Comparison of ENCODE assay signal across 12 cellular contexts in genomic region chr17:19897901-19898300, GRCh38. TPM values are rescaled to one million over a fixed set of nuclear protein-coding genes. Genes with fewer than 3 reads are reported as not detected.
DNase-seq lines count a peak whose midpoint lies in the region; ATAC-seq lines count a peak whose summit lies in the region.
"Had no signal": no experiment of that assay in that cellular context is flagged by ENCODE, and none has a peak within 500 bp of the region (broad histone marks: within the 10 kb centered on the region; RNA-seq: fewer than 3 reads in every experiment).

No MANE protein-coding gene starts in this region.

- H3K27ac Mint-ChIP-seq in stimulated activated naive CD8-positive, alpha-beta T cell treated with anti-CD3 and anti-CD28 coated beads, Interleukin-15, amount 100 ng/mL, for 72 hours, result no peak overlapping the region
- H3K27ac Mint-ChIP-seq in activated T-helper 17 cell treated with anti-CD3 and anti-CD28 coated beads, Interleukin-2, amount 50 U/mL, for 72 hours, result no peak overlapping the region
- H3K27ac Mint-ChIP-seq in activated naive CD8-positive, alpha-beta T cell treated with anti-CD3 and anti-CD28 coated beads, Interleukin-2, amount 50 U/mL, for 24 hours, result no peak overlapping the region
- H3K27ac Mint-ChIP-seq: T-helper 2 cell treated with Interferon-gamma antibody and Interleukin-4, amounts not matched to agents 5 μg/mL and 100 μg/mL, for 36 hours had no signal

- ATAC-seq in stimulated activated naive CD8-positive, alpha-beta T cell treated with anti-CD3 and anti-CD28 coated beads, Interleukin-15, amount 100 ng/mL, for 72 hours, result peak; percentile 23
- no peak for ATAC-seq in stimulated activated naive CD8-positive, alpha-beta T cell treated with anti-CD3 and anti-CD28 coated beads, Interleukin-15, Interleukin-2, amounts not matched to agents 100 U/mL and 50 U/mL, for 24 hours
- peak; percentile 28 for ATAC-seq in activated T-helper 17 cell treated with anti-CD3 and anti-CD28 coated beads, Interleukin-2, amount 50 U/mL, for 72 hours (replicated peaks)
- ATAC-seq in GM21367 (IDR thresholded peaks at IDR 0.05; ENCODE audit: unreplicated experiment) (no peak), GM21528 (IDR thresholded peaks at IDR 0.05; ENCODE audit: low FRiP score, unreplicated experiment) (no peak)
- ATAC-seq in activated naive CD8-positive, alpha-beta T cell treated with anti-CD3 and anti-CD28 coated beads, Interleukin-2, amount 50 U/mL, for 24 hours, result no peak

- no peaks in the 10 kb centered on the region for H3K9me3 Mint-ChIP-seq in stimulated activated naive CD8-positive, alpha-beta T cell treated with anti-CD3 and anti-CD28 coated beads, Interleukin-15, amount 100 ng/mL, for 72 hours
- H3K9me3 Mint-ChIP-seq in activated T-helper 17 cell treated with anti-CD3 and anti-CD28 coated beads, Interleukin-2, amount 50 U/mL, for 72 hours, result no peaks in the 10 kb centered on the region
- H3K9me3 Mint-ChIP-seq in activated naive CD8-positive, alpha-beta T cell treated with anti-CD3 and anti-CD28 coated beads, Interleukin-2, amount 50 U/mL, for 24 hours, result no peaks in the 10 kb centered on the region
- H3K9me3 Mint-ChIP-seq: central memory CD8-positive, alpha-beta T cell; T-helper 2 cell treated with Interferon-gamma antibody and Interleukin-4, amounts not matched to agents 5 μg/mL and 100 μg/mL, for 36 hours had no signal

- no peaks in the 10 kb centered on the region for H3K27me3 Mint-ChIP-seq in stimulated activated naive CD8-positive, alpha-beta T cell treated with anti-CD3 and anti-CD28 coated beads, Interleukin-15, amount 100 ng/mL, for 72 hours
- no peaks in the 10 kb centered on the region for H3K27me3 Mint-ChIP-seq in activated T-helper 17 cell treated with anti-CD3 and anti-CD28 coated beads, Interleukin-2, amount 50 U/mL, for 72 hours
- no peaks in the 10 kb centered on the region for H3K27me3 Mint-ChIP-seq in activated naive CD8-positive, alpha-beta T cell treated with anti-CD3 and anti-CD28 coated beads, Interleukin-2, amount 50 U/mL, for 24 hours
- H3K27me3 Mint-ChIP-seq: central memory CD8-positive, alpha-beta T cell had no signal

- DNase-seq in stimulated activated naive CD8-positive, alpha-beta T cell treated with anti-CD3 and anti-CD28 coated beads, Interleukin-15, amount 100 ng/mL, for 72 hours, result no peak
- DNase-seq in stimulated activated naive CD8-positive, alpha-beta T cell treated with anti-CD3 and anti-CD28 coated beads, Interleukin-15, Interleukin-2, amounts not matched to agents 100 U/mL and 50 U/mL, for 24 hours, result no peak
- DNase-seq in hepatic stellate cell (ENCODE audit: low spot score) (peak; percentile 27), NCI-H774 (lab: John Stamatoyannopoulos, UW) (no peak)
- no peak for DNase-seq in activated naive CD8-positive, alpha-beta T cell treated with anti-CD3 and anti-CD28 coated beads, Interleukin-2, amount 50 U/mL, for 24 hours
- DNase-seq: activated T-cell treated with anti-CD3 and anti-CD28 coated beads for 4 hours, heart left ventricle had no signal

- peaks cover 29% of the 10 kb centered on the region for H3K36me3 Mint-ChIP-seq in activated T-helper 17 cell treated with anti-CD3 and anti-CD28 coated beads, Interleukin-2, amount 50 U/mL, for 72 hours (ENCODE audit: low read depth)
- H3K36me3 Mint-ChIP-seq in activated naive CD8-positive, alpha-beta T cell treated with anti-CD3 and anti-CD28 coated beads, Interleukin-2, amount 50 U/mL, for 24 hours (ENCODE audit: low read depth), result peaks cover 10% of the 10 kb centered on the region

- H3K4me3 Mint-ChIP-seq in stimulated activated naive CD8-positive, alpha-beta T cell treated with anti-CD3 and anti-CD28 coated beads, Interleukin-15, amount 100 ng/mL, for 72 hours, result no peak overlapping the region
- no peak overlapping the region for H3K4me3 Mint-ChIP-seq in activated T-helper 17 cell treated with anti-CD3 and anti-CD28 coated beads, Interleukin-2, amount 50 U/mL, for 72 hours
- no peak overlapping the region for H3K4me3 Mint-ChIP-seq in activated naive CD8-positive, alpha-beta T cell treated with anti-CD3 and anti-CD28 coated beads, Interleukin-2, amount 50 U/mL, for 24 hours
- H3K4me3 Mint-ChIP-seq: central memory CD8-positive, alpha-beta T cell; T-helper 2 cell treated with Interferon-gamma antibody and Interleukin-4, amounts not matched to agents 5 μg/mL and 100 μg/mL, for 36 hours had no signal

- H3K4me1 Mint-ChIP-seq in stimulated activated naive CD8-positive, alpha-beta T cell treated with anti-CD3 and anti-CD28 coated beads, Interleukin-15, amount 100 ng/mL, for 72 hours, result no peaks in the 10 kb centered on the region
- peaks cover 8% of the 10 kb centered on the region for H3K4me1 Mint-ChIP-seq in activated T-helper 17 cell treated with anti-CD3 and anti-CD28 coated beads, Interleukin-2, amount 50 U/mL, for 72 hours
- no peaks in the 10 kb centered on the region for H3K4me1 Mint-ChIP-seq in activated naive CD8-positive, alpha-beta T cell treated with anti-CD3 and anti-CD28 coated beads, Interleukin-2, amount 50 U/mL, for 24 hours

RNA-seq across cellular contexts. Expression of gene ULK2, which starts 30.2 kb away (rescaled TPM):
- total RNA-seq in activated T-helper 17 cell treated with anti-CD3 and anti-CD28 coated beads, Interleukin-2, amount 50 U/mL, for 72 hours, result 1 to 10 TPM; 7.4 to 9.2 TPM

Comparison
In these comparisons a context has a peak if more than half of its experiments do, and no peak if none do; other contexts are left out.
1. ATAC-seq: peak in stimulated activated naive CD8-positive, alpha-beta T cell treated with anti-CD3 and anti-CD28 coated beads, Interleukin-15, amount 100 ng/mL, for 72 hours (single experiment) and activated T-helper 17 cell treated with anti-CD3 and anti-CD28 coated beads, Interleukin-2, amount 50 U/mL, for 72 hours (single experiment); none in stimulated activated naive CD8-positive, alpha-beta T cell treated with anti-CD3 and anti-CD28 coated beads, Interleukin-15, Interleukin-2, amounts not matched to agents 100 U/mL and 50 U/mL, for 24 hours (single experiment), GM21367 (single experiment), activated naive CD8-positive, alpha-beta T cell treated with anti-CD3 and anti-CD28 coated beads, Interleukin-2, amount 50 U/mL, for 24 hours (single experiment) and GM21528 (single experiment).